Comparison of ENCODE assay signal across 1 cellular context in genomic region chr16:85150331-85150940, GRCh38.
TF ChIP-seq lines count a peak whose summit lies in the region.

No MANE protein-coding gene starts in this region.

TF ChIP-seq in K562, 482 proteins besides CTCF, POLR2A, EP300 and RAD21:
- TF ChIP-seq SMARCC2 (IDR thresholded peaks at IDR 0.05; ENCODE audit: low read depth): no peak
- TF ChIP-seq KLF16 (IDR thresholded peaks at IDR 0.05): no peak
- TF ChIP-seq HMGXB4 (CRISPR knock-in tag; IDR thresholded peaks at IDR 0.05): no peak
- TF ChIP-seq HLTF (IDR thresholded peaks at IDR 0.05): 0 out of 2 replicates have a peak, but pooled peaks have one; percentile 35
- TF ChIP-seq LARP7 (IDR thresholded peaks at IDR 0.05): 0 out of 2 replicates have a peak, but pooled peaks have one; percentile 45
- no peak for TF ChIP-seq ZNF57 (CRISPR knock-in tag; IDR thresholded peaks at IDR 0.05)
- TF ChIP-seq EHMT2 (IDR thresholded peaks at IDR 0.05): no peak
- TF ChIP-seq RBM25 (IDR thresholded peaks at IDR 0.05; ENCODE audit: low read depth, low read length, severe bottlenecking): no peak
- no peak for TF ChIP-seq DMBX1 (CRISPR knock-in tag; IDR thresholded peaks at IDR 0.05; ENCODE audit: borderline replicate concordance)
- no peak for TF ChIP-seq CAMTA2 (CRISPR knock-in tag; conservative IDR thresholded peaks at IDR 0.05)
- no peak for TF ChIP-seq GTF2A2 (tag; IDR thresholded peaks at IDR 0.05)
- no peak for TF ChIP-seq SRSF9 (IDR thresholded peaks at IDR 0.05; ENCODE audit: borderline replicate concordance, low read depth, low read length)
- TF ChIP-seq STAT6 (CRISPR knock-in tag; IDR thresholded peaks at IDR 0.05): no peak
- peak; percentile 45; the same call in 1 of the 2 replicates for TF ChIP-seq ZBTB26 (CRISPR knock-in tag; IDR thresholded peaks at IDR 0.05)
- TF ChIP-seq ZNF282 (CRISPR knock-in tag; IDR thresholded peaks at IDR 0.05): no peak
- 0 out of 4 replicates have a peak, but pooled peaks of 1 of the 2 experiments have one; percentile 23 for TF ChIP-seq HDAC1 (IDR thresholded peaks at IDR 0.05)
- TF ChIP-seq BCOR (IDR thresholded peaks at IDR 0.05): peak; percentile 31; the same call in 1 of the 2 replicates
- TF ChIP-seq NKRF (IDR thresholded peaks at IDR 0.05; ENCODE audit: borderline replicate concordance): 0 out of 2 replicates have a peak, but pooled peaks have one; percentile 36
- no peak for TF ChIP-seq HNRNPUL1 (IDR thresholded peaks at IDR 0.05; ENCODE audit: low read length)
- TF ChIP-seq ZKSCAN1 (IDR thresholded peaks at IDR 0.05; ENCODE audit: low read depth, low read length): no peak
- TF ChIP-seq PHF20 (IDR thresholded peaks at IDR 0.05; ENCODE audit: partially characterized antibody): no peak
- 0 out of 2 replicates have a peak, but pooled peaks have one; percentile 60 for TF ChIP-seq HBP1 (CRISPR knock-in tag; IDR thresholded peaks at IDR 0.05)
- TF ChIP-seq ZEB2 (IDR thresholded peaks at IDR 0.05): no peak
- no peak for TF ChIP-seq KHSRP (IDR thresholded peaks at IDR 0.05)
- TF ChIP-seq ZNF212 (CRISPR knock-in tag; IDR thresholded peaks at IDR 0.05): no peak
- no peak for TF ChIP-seq CEBPB (tag; IDR thresholded peaks at IDR 0.05)
- 0 out of 2 replicates have a peak, but pooled peaks have one; percentile 27 for TF ChIP-seq ZBTB5 (IDR thresholded peaks at IDR 0.05)
TF ChIP-seq in K562: peak in this region for 8.
